Comparison of ENCODE assay signal across 14 cellular contexts in genomic region chr3:42228796-42229195, GRCh38. TPM values are rescaled to one million over a fixed set of nuclear protein-coding genes. Genes with fewer than 3 reads are reported as not detected.
DNase-seq lines count a peak whose midpoint lies in the region; ATAC-seq, FAIRE-seq and TF ChIP-seq lines count a peak whose summit lies in the region.
"Had no signal": no experiment of that assay in that cellular context is flagged by ENCODE, and none has a peak within 500 bp of the region (broad histone marks: within the 10 kb centered on the region; RNA-seq: fewer than 3 reads in every experiment).

No MANE protein-coding gene starts in this region.

- DNase-seq in SK-N-SH (no peak), Kasumi-1 (lab: John Stamatoyannopoulos, UW) (peak; percentile 35 to 73), astrocyte (ENCODE audit: low read depth) (no peak), osteocyte (ENCODE audit: extremely low spot score, unreplicated experiment) (no peak), dedifferentiated amniotic fluid mesenchymal stem cell (ENCODE audit: extremely low spot score) (no peak), medulla oblongata (ENCODE audit: extremely low spot score) (no peak)
- DNase-seq: CD4-positive, alpha-beta T cell; NCI-H146; T-helper 17 cell had no signal

- H3K36me3 Mint-ChIP-seq in astrocyte (ENCODE audit: low read depth, unreplicated experiment) (peaks cover 7% of the 10 kb centered on the region), osteocyte (ENCODE audit: unreplicated experiment) (peaks cover 16% of the 10 kb centered on the region)

- H3K36me3 ChIP-seq in SK-N-SH (replicated peaks in 1 of 2; ENCODE audit: control insufficient read depth in 1 of 2, insufficient read depth in 2 of 2, low read length in 1 of 2) (peaks cover 0 to 12% of the 10 kb centered on the region in 2 experiments), astrocyte (ENCODE audit: insufficient read depth, low read length) (no peaks in the 10 kb centered on the region)

- POLR2A ChIA-PET in SK-N-SH (lab: Yijun Ruan, JAX): no interaction called here

- H3K27ac Mint-ChIP-seq in astrocyte (ENCODE audit: unreplicated experiment): no peak overlapping the region
- H3K27ac Mint-ChIP-seq in osteocyte (ENCODE audit: unreplicated experiment): no peak overlapping the region
- H3K27ac Mint-ChIP-seq: CD4-positive, alpha-beta T cell; stimulated activated naive CD8-positive, alpha-beta T cell treated with anti-CD3 and anti-CD28 coated beads, Interleukin-15, Interleukin-2, amounts not matched to agents 100 ng/mL and 50 ng/mL, for 24 hours; T-helper 17 cell had no signal

- H3K4me1 ChIP-seq in SK-N-SH (ENCODE audit: control insufficient read depth in 1 of 2, insufficient read depth in 2 of 2, low read depth in 1 of 2, low read length in 1 of 2) (no peaks in the 10 kb centered on the region; a peak in 1 of 4 replicates), astrocyte (ENCODE audit: insufficient read depth, low read length) (no peaks in the 10 kb centered on the region)

- no peaks in the 10 kb centered on the region for H3K9me2 ChIP-seq in SK-N-SH

- H3K9me3 Mint-ChIP-seq in astrocyte (ENCODE audit: unreplicated experiment): no peaks in the 10 kb centered on the region
- no peaks in the 10 kb centered on the region for H3K9me3 Mint-ChIP-seq in osteocyte (ENCODE audit: unreplicated experiment)
- H3K9me3 Mint-ChIP-seq: CD4-positive, alpha-beta T cell; stimulated activated naive CD8-positive, alpha-beta T cell treated with anti-CD3 and anti-CD28 coated beads, Interleukin-15, Interleukin-2, amounts not matched to agents 100 ng/mL and 50 ng/mL, for 24 hours had no signal

- TF ChIP-seq EP300 in SK-N-SH (IDR thresholded peaks at IDR 0.05; ENCODE audit: borderline replicate concordance in 1 of 2, low read depth in 1 of 2, low read length in 1 of 2): no peak

- H3K27me3 Mint-ChIP-seq in astrocyte (ENCODE audit: low read depth, unreplicated experiment): no peaks in the 10 kb centered on the region
- H3K27me3 Mint-ChIP-seq in osteocyte (ENCODE audit: unreplicated experiment): peaks cover 2% of the 10 kb centered on the region
- H3K27me3 Mint-ChIP-seq: CD4-positive, alpha-beta T cell; stimulated activated naive CD8-positive, alpha-beta T cell treated with anti-CD3 and anti-CD28 coated beads, Interleukin-15, Interleukin-2, amounts not matched to agents 100 ng/mL and 50 ng/mL, for 24 hours had no signal

- H3K9ac ChIP-seq in SK-N-SH: no peak overlapping the region
- no peak overlapping the region for H3K9ac ChIP-seq in astrocyte (ENCODE audit: low read length)

- 45% methylated on average over 5 of the region's 5 CpGs for WGBS in SK-N-SH (ENCODE audit: low lambda C conversion rate)

- peaks cover 6% of the 10 kb centered on the region for H3F3A ChIP-seq in SK-N-SH (replicated peaks; ENCODE audit: insufficient read depth)

- peak; percentile 49 for TF ChIP-seq RAD21 in SK-N-SH (IDR thresholded peaks at IDR 0.05; ENCODE audit: low read length)

- no peak for FAIRE-seq in astrocyte (lab: Jason Lieb, UNC)

- ATAC-seq in SK-N-SH treated with all-trans-retinoic acid at 6 μM for 48 hours: no peak
- ATAC-seq in HG03159 (IDR thresholded peaks at IDR 0.05; ENCODE audit: unreplicated experiment): no peak
- ATAC-seq: T-helper 17 cell had no signal

- H3K4me2 ChIP-seq in SK-N-SH (no peak overlapping the region), astrocyte (ENCODE audit: low read length) (no peak overlapping the region)

- H3K4me3 Mint-ChIP-seq in astrocyte (ENCODE audit: unreplicated experiment): no peak overlapping the region
- H3K4me3 Mint-ChIP-seq in osteocyte (ENCODE audit: unreplicated experiment): no peak overlapping the region
- H3K4me3 Mint-ChIP-seq: CD4-positive, alpha-beta T cell; stimulated activated naive CD8-positive, alpha-beta T cell treated with anti-CD3 and anti-CD28 coated beads, Interleukin-15, Interleukin-2, amounts not matched to agents 100 ng/mL and 50 ng/mL, for 24 hours; T-helper 17 cell had no signal

- H3K79me2 ChIP-seq in SK-N-SH (ENCODE audit: insufficient read depth) (no peaks in the 10 kb centered on the region), astrocyte (ENCODE audit: insufficient read depth, low read length) (no peaks in the 10 kb centered on the region)

- H3K4me1 Mint-ChIP-seq in astrocyte (ENCODE audit: low read depth, unreplicated experiment): peaks cover 2% of the 10 kb centered on the region
- peaks cover 6% of the 10 kb centered on the region for H3K4me1 Mint-ChIP-seq in osteocyte (ENCODE audit: unreplicated experiment)

- H3K27ac ChIP-seq in SK-N-SH (ENCODE audit: low read depth in 2 of 2, low read length in 1 of 2): no peak overlapping the region
- no peak overlapping the region for H3K27ac ChIP-seq in astrocyte (ENCODE audit: low read depth, low read length)
- H3K27ac ChIP-seq: skin epidermis had no signal

- CTCF ChIA-PET in SK-N-SH (lab: Yijun Ruan, JAX): interaction anchor here (0.7 to 3.0 kb wide), 21 partner anchors 9 to 334 kb away, joined by 3 to 32 read pairs (median 4); no protein-coding TSS in a partner anchor

- H4K20me1 ChIP-seq in SK-N-SH (ENCODE audit: insufficient read depth): no peaks in the 10 kb centered on the region
- no peaks in the 10 kb centered on the region for H4K20me1 ChIP-seq in astrocyte (ENCODE audit: insufficient read depth, low read length)

- H2AFZ ChIP-seq in SK-N-SH (ENCODE audit: low read depth): no peak overlapping the region
- H2AFZ ChIP-seq in astrocyte (ENCODE audit: low read depth, low read length): no peak overlapping the region

- TF ChIP-seq CTCF in SK-N-SH (IDR thresholded peaks at IDR 0.05) (peak; percentile 45), astrocyte (IDR thresholded peaks at IDR 0.05; ENCODE audit: insufficient read depth, low read depth, low read length) (peak; percentile 12), osteocyte (IDR thresholded peaks at IDR 0.05) (peak; percentile 32)

- H3K27me3 ChIP-seq in SK-N-SH (ENCODE audit: insufficient read depth) (no peaks in the 10 kb centered on the region), astrocyte (ENCODE audit: insufficient read depth, low read length) (no peaks in the 10 kb centered on the region)

- no peak overlapping the region for H3K4me3 ChIP-seq in SK-N-SH (ENCODE audit: low read depth in 2 of 2, low read length in 1 of 2)
- no peak overlapping the region for H3K4me3 ChIP-seq in astrocyte (ENCODE audit: insufficient read depth, low read depth, low read length)
- H3K4me3 ChIP-seq: lung, skin epidermis had no signal

- H3K9me3 ChIP-seq in SK-N-SH (no peaks in the 10 kb centered on the region), astrocyte (ENCODE audit: insufficient read depth, low read depth, low read length) (no peaks in the 10 kb centered on the region)

TF ChIP-seq in SK-N-SH, 30 proteins besides CTCF, POLR2A, EP300 and RAD21 (continues in another document):
- TF ChIP-seq EZH2phosphoT487 (IDR thresholded peaks at IDR 0.05; ENCODE audit: borderline replicate concordance, low read depth): no peak
- TF ChIP-seq RFX5 (IDR thresholded peaks at IDR 0.05; ENCODE audit: low read length): no peak
- no peak for TF ChIP-seq ELF1 (IDR thresholded peaks at IDR 0.05)
- TF ChIP-seq FOXM1 (IDR thresholded peaks at IDR 0.05; ENCODE audit: low read depth): no peak
- no peak for TF ChIP-seq SIN3A (IDR thresholded peaks at IDR 0.05; ENCODE audit: borderline replicate concordance, low read depth, low read length)
- TF ChIP-seq, protein P1, sequence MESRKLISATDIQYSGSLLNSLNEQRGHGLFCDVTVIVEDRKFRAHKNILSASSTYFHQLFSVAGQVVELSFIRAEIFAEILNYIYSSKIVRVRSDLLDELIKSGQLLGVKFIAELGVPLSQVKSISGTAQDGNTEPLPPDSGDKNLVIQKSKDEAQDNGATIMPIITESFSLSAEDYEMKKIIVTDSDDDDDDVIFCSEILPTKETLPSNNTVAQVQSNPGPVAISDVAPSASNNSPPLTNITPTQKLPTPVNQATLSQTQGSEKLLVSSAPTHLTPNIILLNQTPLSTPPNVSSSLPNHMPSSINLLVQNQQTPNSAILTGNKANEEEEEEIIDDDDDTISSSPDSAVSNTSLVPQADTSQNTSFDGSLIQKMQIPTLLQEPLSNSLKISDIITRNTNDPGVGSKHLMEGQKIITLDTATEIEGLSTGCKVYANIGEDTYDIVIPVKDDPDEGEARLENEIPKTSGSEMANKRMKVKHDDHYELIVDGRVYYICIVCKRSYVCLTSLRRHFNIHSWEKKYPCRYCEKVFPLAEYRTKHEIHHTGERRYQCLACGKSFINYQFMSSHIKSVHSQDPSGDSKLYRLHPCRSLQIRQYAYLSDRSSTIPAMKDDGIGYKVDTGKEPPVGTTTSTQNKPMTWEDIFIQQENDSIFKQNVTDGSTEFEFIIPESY (IDR thresholded peaks at IDR 0.05; ENCODE audit: borderline replicate concordance, low read depth): no peak

TF ChIP-seq in SK-N-SH treated with all-trans-retinoic acid at 6 μM for 48 hours, 23 proteins besides CTCF, POLR2A, EP300 and RAD21 (continues in another document):
- TF ChIP-seq ARNTL (CRISPR knock-in tag; IDR thresholded peaks at IDR 0.05; ENCODE audit: borderline replicate concordance, low read depth) (no peak), RARB (CRISPR knock-in tag; IDR thresholded peaks at IDR 0.05) (no peak), ISL1 (CRISPR knock-in tag; IDR thresholded peaks at IDR 0.05) (no peak), CREB5 (CRISPR knock-in tag; IDR thresholded peaks at IDR 0.05; ENCODE audit: low read depth) (no peak), ZFP30 (CRISPR knock-in tag; IDR thresholded peaks at IDR 0.05) (no peak), ZFP3 (CRISPR knock-in tag; IDR thresholded peaks at IDR 0.05) (no peak)

RNA-seq across cellular contexts. Expression of gene CCK, which starts 37.2 kb away (rescaled TPM):
- polyA plus RNA-seq in SK-N-SH (2012; rRNA removed): not detected in 2 replicates
- polyA plus RNA-seq in SK-N-SH (2012; cell fraction: cytosol; rRNA removed): not detected in 2 replicates
- not detected in 2 replicates for polyA plus RNA-seq in SK-N-SH (2012; cell fraction: nucleus; rRNA removed)
- not detected in 2 replicates for total RNA-seq in astrocyte
- not detected in 2 replicates for total RNA-seq in osteocyte
- total RNA-seq: CD4-positive, alpha-beta T cell; T-helper 17 cell had no signal

Comparison
In these comparisons a context has a peak if more than half of its experiments do, and no peak if none do; other contexts are left out.
1. DNase-seq: peak in Kasumi-1 (2 of 2); none in SK-N-SH (single experiment), astrocyte (single experiment), osteocyte (single experiment), dedifferentiated amniotic fluid mesenchymal stem cell (single experiment) and medulla oblongata (single experiment).
2. Peak in every context shown above with its lines, with median percentiles within 50 percentile points of each other: CTCF ChIP-seq.